In genomic region chr17:67324330-67324729, GRCh38 we compare ENCODE assay signal across 27 cellular contexts.
"Had no signal": no experiment of that assay in that cellular context is flagged by ENCODE, and none has a peak within 500 bp of the region (broad histone marks: within the 10 kb centered on the region; RNA-seq: fewer than 3 reads in every experiment).

No MANE protein-coding gene starts in this region.

- ATAC-seq: left cardiac atrium; left lung; lower lobe of right lung; sciatic nerve; stimulated activated naive B cell treated with anti-CD40 and anti-IgM and Interleukin-4, amounts not matched to agents 10 μg/mL and 1 μg/mL and 100 μg/mL, for 72 hours; stimulated activated naive CD8-positive, alpha-beta T cell treated with anti-CD3 and anti-CD28 coated beads, Interleukin-15, Interleukin-2, amounts not matched to agents 100 U/mL and 50 U/mL, for 24 hours had no signal

- H2AFZ ChIP-seq: neural progenitor cell had no signal

- H3K4me2 ChIP-seq: neural progenitor cell had no signal

- H3K27me3 ChIP-seq: left lung, neural progenitor cell, neutrophil, ovary, right atrium auricular region, stomach, testis, thyroid gland, transverse colon, upper lobe of left lung had no signal

- H3K36me3 ChIP-seq: left lung, lower lobe of right lung, neural progenitor cell, neutrophil, ovary, right atrium auricular region, stomach, thyroid gland, transverse colon, upper lobe of left lung had no signal

- H3K4me3 ChIP-seq: left lung, lower lobe of right lung, neural progenitor cell, ovary, right atrium auricular region, skin epidermis, stomach, testis, thyroid gland, transverse colon, upper lobe of left lung had no signal

- H3K9me3 ChIP-seq: left lung, lower lobe of right lung, neutrophil, ovary, right atrium auricular region, testis, thyroid gland, transverse colon had no signal

- DNase-seq: kidney glomerular epithelial cell; left cardiac atrium; left lung; lower lobe of right lung; mammary epithelial cell; mesenchymal stem cell; naive B cell; natural killer cell; nephron progenitor cell; occipital lobe; ovary; stimulated activated CD4-positive, alpha-beta T cell treated with anti-CD3 and anti-CD28 coated beads, Interleukin-12 subunit alpha, Interleukin-12 subunit beta, amount 100 ng/mL, for 4 hours; stimulated activated CD4-positive, alpha-beta T cell treated with anti-CD3 and anti-CD28 coated beads, Interleukin-15, amount 100 ng/mL, for 24 hours; stimulated activated CD4-positive, alpha-beta T cell treated with anti-CD3 and anti-CD28 coated beads, Interleukin-2, amount 100 ng/mL, for 24 hours; stimulated activated CD4-positive, alpha-beta T cell treated with anti-CD3 and anti-CD28 coated beads, Interleukin-4, amount 100 ng/mL, for 1 hour; stimulated activated naive B cell treated with anti-CD40 and anti-IgM and Interleukin-4, amounts not matched to agents 10 μg/mL and 1 μg/mL and 100 μg/mL, for 72 hours; stimulated activated naive CD8-positive, alpha-beta T cell treated with anti-CD3 and anti-CD28 coated beads, Interleukin-15, Interleukin-2, amounts not matched to agents 100 U/mL and 50 U/mL, for 24 hours; stomach; testis; thyroid gland; transverse colon; upper lobe of left lung had no signal

- H3K4me1 ChIP-seq: left lung, lower lobe of right lung, right atrium auricular region, testis, thyroid gland, transverse colon, upper lobe of left lung had no signal

- H3K27ac ChIP-seq: left lung, lower lobe of right lung, neural progenitor cell, neutrophil, ovary, right atrium auricular region, skin epidermis, stomach, testis, thyroid gland, transverse colon, upper lobe of left lung had no signal

- H3K9ac ChIP-seq: neural progenitor cell had no signal
